Comparison of ENCODE assay signal across 1 cellular context in genomic region chr19:1992759-1993260, GRCh38.
TF ChIP-seq lines count a peak whose summit lies in the region.

No MANE protein-coding gene starts in this region.

TF ChIP-seq in GM23338, 12 proteins besides CTCF, POLR2A, EP300 and RAD21 (continued from another document):
- TF ChIP-seq, protein P1, sequence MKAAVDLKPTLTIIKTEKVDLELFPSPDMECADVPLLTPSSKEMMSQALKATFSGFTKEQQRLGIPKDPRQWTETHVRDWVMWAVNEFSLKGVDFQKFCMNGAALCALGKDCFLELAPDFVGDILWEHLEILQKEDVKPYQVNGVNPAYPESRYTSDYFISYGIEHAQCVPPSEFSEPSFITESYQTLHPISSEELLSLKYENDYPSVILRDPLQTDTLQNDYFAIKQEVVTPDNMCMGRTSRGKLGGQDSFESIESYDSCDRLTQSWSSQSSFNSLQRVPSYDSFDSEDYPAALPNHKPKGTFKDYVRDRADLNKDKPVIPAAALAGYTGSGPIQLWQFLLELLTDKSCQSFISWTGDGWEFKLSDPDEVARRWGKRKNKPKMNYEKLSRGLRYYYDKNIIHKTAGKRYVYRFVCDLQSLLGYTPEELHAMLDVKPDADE (IDR thresholded peaks at IDR 0.05): no peak
- no peak for TF ChIP-seq POLR2AphosphoS5 (IDR thresholded peaks at IDR 0.05; ENCODE audit: low read depth)
- no peak for TF ChIP-seq EZH2 (IDR thresholded peaks at IDR 0.05; ENCODE audit: low read depth, unreplicated experiment)
- TF ChIP-seq EZH2phosphoT487 (IDR thresholded peaks at IDR 0.05; ENCODE audit: unreplicated experiment): no peak
- no peak for TF ChIP-seq CREB1 (CRISPR knock-in tag; IDR thresholded peaks at IDR 0.05; ENCODE audit: low read depth)
- TF ChIP-seq, protein P2, sequence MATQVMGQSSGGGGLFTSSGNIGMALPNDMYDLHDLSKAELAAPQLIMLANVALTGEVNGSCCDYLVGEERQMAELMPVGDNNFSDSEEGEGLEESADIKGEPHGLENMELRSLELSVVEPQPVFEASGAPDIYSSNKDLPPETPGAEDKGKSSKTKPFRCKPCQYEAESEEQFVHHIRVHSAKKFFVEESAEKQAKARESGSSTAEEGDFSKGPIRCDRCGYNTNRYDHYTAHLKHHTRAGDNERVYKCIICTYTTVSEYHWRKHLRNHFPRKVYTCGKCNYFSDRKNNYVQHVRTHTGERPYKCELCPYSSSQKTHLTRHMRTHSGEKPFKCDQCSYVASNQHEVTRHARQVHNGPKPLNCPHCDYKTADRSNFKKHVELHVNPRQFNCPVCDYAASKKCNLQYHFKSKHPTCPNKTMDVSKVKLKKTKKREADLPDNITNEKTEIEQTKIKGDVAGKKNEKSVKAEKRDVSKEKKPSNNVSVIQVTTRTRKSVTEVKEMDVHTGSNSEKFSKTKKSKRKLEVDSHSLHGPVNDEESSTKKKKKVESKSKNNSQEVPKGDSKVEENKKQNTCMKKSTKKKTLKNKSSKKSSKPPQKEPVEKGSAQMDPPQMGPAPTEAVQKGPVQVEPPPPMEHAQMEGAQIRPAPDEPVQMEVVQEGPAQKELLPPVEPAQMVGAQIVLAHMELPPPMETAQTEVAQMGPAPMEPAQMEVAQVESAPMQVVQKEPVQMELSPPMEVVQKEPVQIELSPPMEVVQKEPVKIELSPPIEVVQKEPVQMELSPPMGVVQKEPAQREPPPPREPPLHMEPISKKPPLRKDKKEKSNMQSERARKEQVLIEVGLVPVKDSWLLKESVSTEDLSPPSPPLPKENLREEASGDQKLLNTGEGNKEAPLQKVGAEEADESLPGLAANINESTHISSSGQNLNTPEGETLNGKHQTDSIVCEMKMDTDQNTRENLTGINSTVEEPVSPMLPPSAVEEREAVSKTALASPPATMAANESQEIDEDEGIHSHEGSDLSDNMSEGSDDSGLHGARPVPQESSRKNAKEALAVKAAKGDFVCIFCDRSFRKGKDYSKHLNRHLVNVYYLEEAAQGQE (IDR thresholded peaks at IDR 0.05; ENCODE audit: unreplicated experiment): no peak
- TF ChIP-seq NANOG (IDR thresholded peaks at IDR 0.05; ENCODE audit: borderline replicate concordance): no peak
- no peak for TF ChIP-seq STAT1 (IDR thresholded peaks at IDR 0.05; ENCODE audit: unreplicated experiment)
- no peak for TF ChIP-seq ZNF331 (CRISPR knock-in tag; IDR thresholded peaks at IDR 0.05; ENCODE audit: low read depth)
